ENCODE assay signal across 7 cellular contexts in genomic region chr16:70715860-70716357, GRCh38. TPM values are rescaled to one million over a fixed set of nuclear protein-coding genes. Genes with fewer than 3 reads are reported as not detected.
DNase-seq lines count a peak whose midpoint lies in the region; ATAC-seq and TF ChIP-seq lines count a peak whose summit lies in the region.

No MANE protein-coding gene starts in this region.

- H3K36me3 ChIP-seq in uterus: no peaks in the 10 kb centered on the region

- H3K4me1 Mint-ChIP-seq in mesothelial cell of epicardium: peaks cover 54% of the 10 kb centered on the region

- H3K9me3 Mint-ChIP-seq in mesothelial cell of epicardium: peaks cover 11% of the 10 kb centered on the region

- no peaks in the 10 kb centered on the region for H3K27me3 Mint-ChIP-seq in mesothelial cell of epicardium (ENCODE audit: low read depth)

- TF ChIP-seq POLR2A in uterus (IDR thresholded peaks at IDR 0.05): no peak

- peak overlapping the region; percentile 98 for H3K27ac Mint-ChIP-seq in mesothelial cell of epicardium

- H3K4me3 Mint-ChIP-seq in mesothelial cell of epicardium: peak overlapping the region; percentile 42

- peaks cover 15 to 25% of the 10 kb centered on the region in 2 donors for H3K4me1 ChIP-seq in uterus

- H3K27me3 ChIP-seq in uterus: no peaks in the 10 kb centered on the region

- intact Hi-C loops in uterus (cut with DNase I; ENCODE audit: low total_unique reads): no loop called here

- no peak overlapping the region for H3K4me3 ChIP-seq in uterus

- DNase-seq in NCI-H2196 treated with DMSO at 0.1 percent for 48 hours (lab: John Stamatoyannopoulos, UW; ENCODE audit: unreplicated experiment) (peak; percentile 17), mesothelial cell of epicardium (ENCODE audit: low spot score in 2 of 2, unreplicated experiment in 2 of 2) (no peak), uterus (peak in 1 of 2 donors; percentile 35), NCI-H345 (lab: John Stamatoyannopoulos, UW) (no peak)
- no peak for DNase-seq in activated CD4-positive, alpha-beta T cell treated with anti-CD3 and anti-CD28 coated beads, Interleukin-2, amount 50 U/mL, for 4 hours

- no peak for ATAC-seq in GM18511 (IDR thresholded peaks at IDR 0.05; ENCODE audit: unreplicated experiment)

- no peak for TF ChIP-seq CTCF in mesothelial cell of epicardium (IDR thresholded peaks at IDR 0.05; ENCODE audit: unreplicated experiment)
- TF ChIP-seq CTCF in uterus (IDR thresholded peaks at IDR 0.05): no peak

- no peaks in the 10 kb centered on the region for H3K9me3 ChIP-seq in uterus

- H3K27ac ChIP-seq in cingulate gyrus (ENCODE audit: low read depth, low read length): peak overlapping the region; percentile 91
- H3K27ac ChIP-seq in uterus: peak overlapping the region; percentile 94 to 96

- H3K36me3 Mint-ChIP-seq in mesothelial cell of epicardium: peaks cover 23% of the 10 kb centered on the region

RNA-seq across cellular contexts. Expression of gene MTSS2, which starts 30.1 kb away (rescaled TPM):
- total RNA-seq in mesothelial cell of epicardium: 100 to 104 TPM (median 102 TPM) in 3 replicates
- total RNA-seq in uterus: 100 to 1,000 TPM in 1 of 4 donors, 10 to 100 TPM in 3; 11.2 to 142 (median 18.2) TPM
